Comparison of ENCODE assay signal across 18 cellular contexts in the genomic region with DNA sequence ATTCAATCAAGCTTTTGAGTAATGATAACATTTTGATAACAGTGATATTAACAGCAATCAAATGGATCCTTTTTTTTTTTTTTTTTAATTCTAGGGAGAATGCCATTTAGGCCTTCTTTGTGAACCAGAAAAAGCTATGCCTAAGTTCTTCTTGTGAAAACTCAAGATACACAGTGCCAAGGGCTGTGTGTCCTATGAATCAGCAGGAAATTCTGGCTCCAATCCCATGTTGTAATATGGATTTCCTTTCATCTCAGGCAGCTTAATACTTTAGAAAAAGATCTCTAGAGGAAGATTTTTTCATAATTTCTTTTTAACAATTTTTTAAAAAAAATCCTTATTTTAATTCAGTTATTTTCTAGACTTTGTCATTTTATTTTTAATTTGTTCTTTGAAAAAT.
DNase-seq lines count a peak whose midpoint lies in the region; TF ChIP-seq lines count a peak whose summit lies in the region.
"Had no signal": no experiment of that assay in that cellular context is flagged by ENCODE, and none has a peak within 500 bp of the region (broad histone marks: within the 10 kb centered on the region; RNA-seq: fewer than 3 reads in every experiment).

No MANE protein-coding gene starts in this region.

- H3K4me3 ChIP-seq in astrocyte of the spinal cord (ENCODE audit: low read depth, low read length): no peak overlapping the region
- no peak overlapping the region for H3K4me3 ChIP-seq in fibroblast of villous mesenchyme (ENCODE audit: low read depth, low read length)
- H3K4me3 ChIP-seq in subcutaneous abdominal adipose tissue (ENCODE audit: low read depth in 1 of 5, low read length in 5 of 5): no peak overlapping the region
- H3K4me3 ChIP-seq: gastroesophageal sphincter had no signal

- peaks cover 0 to 19% (median 12%) of the 10 kb centered on the region in 5 donors for H3K4me1 ChIP-seq in subcutaneous abdominal adipose tissue (ENCODE audit: control insufficient read depth in 5 of 5, insufficient read depth in 5 of 5, low read length in 5 of 5)
- H3K4me1 ChIP-seq: gastroesophageal sphincter had no signal

- peak overlapping the region; percentile 61 for H3K27ac ChIP-seq in subcutaneous abdominal adipose tissue (ENCODE audit: low read depth, low read length)
- H3K27ac ChIP-seq: C4-2B, gastroesophageal sphincter, RWPE1 had no signal

- H3K9me3 ChIP-seq in subcutaneous abdominal adipose tissue (ENCODE audit: control insufficient read depth in 5 of 5, low read length in 5 of 5): no peaks in the 10 kb centered on the region
- H3K9me3 ChIP-seq: gastroesophageal sphincter had no signal

- no peak for TF ChIP-seq CTCF in astrocyte of the spinal cord (IDR thresholded peaks at IDR 0.05; ENCODE audit: low read depth, low read length)
- no peak for TF ChIP-seq CTCF in fibroblast of villous mesenchyme (IDR thresholded peaks at IDR 0.05; ENCODE audit: insufficient read depth, low read depth, low read length)

- no peaks in the 10 kb centered on the region for H3K36me3 ChIP-seq in subcutaneous abdominal adipose tissue (ENCODE audit: control insufficient read depth in 5 of 5, insufficient read depth in 5 of 5, low read length in 5 of 5)
- H3K36me3 ChIP-seq: gastroesophageal sphincter had no signal

- in situ Hi-C loops in astrocyte of the spinal cord (cut with HindIII; ENCODE audit: low sequenced_read_pairs): no loop called here

- no peak overlapping the region for H3K9ac ChIP-seq in subcutaneous abdominal adipose tissue (ENCODE audit: low read length in 5 of 5)

- H3K27me3 ChIP-seq in subcutaneous abdominal adipose tissue (ENCODE audit: control insufficient read depth in 5 of 5, insufficient read depth in 4 of 5, low read length in 5 of 5): no peaks in the 10 kb centered on the region
- H3K27me3 ChIP-seq: gastroesophageal sphincter had no signal

- DNase-seq in LHCN-M2 (ENCODE audit: low read depth) (peak; percentile 44), astrocyte of the spinal cord (ENCODE audit: low read depth, low spot score) (peak; percentile 63), fibroblast of villous mesenchyme (ENCODE audit: low read depth) (peak; percentile 28), hippocampal formation (lab: John Stamatoyannopoulos, UW) (no peak), NK-92 (lab: John Stamatoyannopoulos, UW; ENCODE audit: unreplicated experiment) (no peak), NCI-H1694 (lab: John Stamatoyannopoulos, UW) (no peak)
- DNase-seq: activated gamma-delta T cell, aorta, DMS79 treated with DMSO at 0.1 percent for 48 hours, natural killer cell, NCI-H2081 treated with DMSO at 0.1 percent for 48 hours, NCI-H774, retina, T-helper 17 cell had no signal

Comparison
In these comparisons a context has a peak if more than half of its experiments do, and no peak if none do; other contexts are left out.
1. DNase-seq: peak in LHCN-M2 (single experiment), astrocyte of the spinal cord (single experiment) and fibroblast of villous mesenchyme (single experiment); none in hippocampal formation (0 of 2), NK-92 (single experiment) and NCI-H1694 (single experiment).